ENCODE assay signal across 1 cellular context in genomic region chr5:116358911-116359418, GRCh38.
A peak's percentile ranks its signal among the peaks of the same experiment; 100 is the strongest.
TF ChIP-seq lines count a peak whose summit lies in the region.

No MANE protein-coding gene starts in this region.

TF ChIP-seq in GM12878, 131 proteins besides CTCF, POLR2A, EP300 and RAD21 (continued from another document and continues in another):
- TF ChIP-seq KAT2A (conservative IDR thresholded peaks at IDR 0.05; ENCODE audit: control insufficient read depth, low read depth, low read length) (no peak), TCF12 (IDR thresholded peaks at IDR 0.05; ENCODE audit: low read depth, low read length) (no peak), CHD1 (IDR thresholded peaks at IDR 0.05; ENCODE audit: low read depth, low read length) (peak; percentile 78; the same call in 1 of the 2 replicates), SREBF1 (IDR thresholded peaks at IDR 0.05; ENCODE audit: low read length) (peak; percentile 5; the same call in 1 of the 2 replicates), POU2F2 (IDR thresholded peaks at IDR 0.05; ENCODE audit: borderline replicate concordance, low read depth, low read length) (no peak), BCLAF1 (IDR thresholded peaks at IDR 0.05) (no peak), E2F4 (IDR thresholded peaks at IDR 0.05; ENCODE audit: low read depth, low read length) (no peak), SMAD5 (IDR thresholded peaks at IDR 0.05; ENCODE audit: low read depth) (no peak), ZNF687 (IDR thresholded peaks at IDR 0.05) (peak; percentile 84), RB1 (IDR thresholded peaks at IDR 0.05; ENCODE audit: borderline replicate concordance) (no peak; the same call in 1 of the 2 replicates), ZNF207 (IDR thresholded peaks at IDR 0.05; ENCODE audit: borderline replicate concordance) (0 out of 2 replicates have a peak, but pooled peaks have one; percentile 44), SREBF2 (IDR thresholded peaks at IDR 0.05; ENCODE audit: low read length) (no peak), RELB (IDR thresholded peaks at IDR 0.05; ENCODE audit: low read depth) (peak; percentile 94), TCF3 (IDR thresholded peaks at IDR 0.05; ENCODE audit: borderline replicate concordance, insufficient read depth, low read depth, low read length) (no peak), TAF1 (IDR thresholded peaks at IDR 0.05; ENCODE audit: borderline replicate concordance, low read depth, low read length) (no peak), NR2C2 (IDR thresholded peaks at IDR 0.05; ENCODE audit: borderline replicate concordance, control insufficient read depth, insufficient read length, low read depth) (no peak), LARP7 (IDR thresholded peaks at IDR 0.05) (no peak), NFYA (IDR thresholded peaks at IDR 0.05; ENCODE audit: borderline replicate concordance, low read depth, low read length) (no peak), WRNIP1 (IDR thresholded peaks at IDR 0.05; ENCODE audit: borderline replicate concordance, low read depth, low read length) (no peak), NKRF (conservative IDR thresholded peaks at IDR 0.05) (peak; percentile 67), GATAD2B (conservative IDR thresholded peaks at IDR 0.05; ENCODE audit: low read depth) (peak; percentile 94), USF2 (IDR thresholded peaks at IDR 0.05; ENCODE audit: borderline replicate concordance, low read depth, low read length) (no peak), SKIL (IDR thresholded peaks at IDR 0.05; ENCODE audit: low read depth, poor library complexity, severe bottlenecking) (peak; percentile 87), MXI1 (IDR thresholded peaks at IDR 0.05; ENCODE audit: low read depth, low read length) (no peak; the same call in 1 of the 2 replicates), SPI1 (IDR thresholded peaks at IDR 0.05; ENCODE audit: borderline replicate concordance, insufficient read depth, low read depth, low read length) (peak; percentile 100), KLF5 (IDR thresholded peaks at IDR 0.05; ENCODE audit: partially characterized antibody) (no peak), ZNF217 (IDR thresholded peaks at IDR 0.05) (peak; percentile 99), MTA3 (IDR thresholded peaks at IDR 0.05; ENCODE audit: borderline replicate concordance, low read length) (no peak), GABPA (IDR thresholded peaks at IDR 0.05; ENCODE audit: low read depth) (0 out of 2 replicates have a peak, but pooled peaks have one; percentile 26), HDGF (IDR thresholded peaks at IDR 0.05) (peak; percentile 62; the same call in 1 of the 2 replicates), ZBTB4 (CRISPR knock-in tag; IDR thresholded peaks at IDR 0.05) (no peak), PKNOX1 (IDR thresholded peaks at IDR 0.05) (peak; percentile 68; the same call in 1 of the 2 replicates), MEF2A (IDR thresholded peaks at IDR 0.05; ENCODE audit: insufficient read depth, low read depth, low read length) (peak; percentile 69), ZZZ3 (IDR thresholded peaks at IDR 0.05; ENCODE audit: control insufficient read depth, insufficient read length, low read depth) (no peak), ZSCAN29 (IDR thresholded peaks at IDR 0.05) (no peak), FOXK2 (IDR thresholded peaks at IDR 0.05) (no peak), FOXM1 (IDR thresholded peaks at IDR 0.05; ENCODE audit: low read depth, low read length) (no peak), MEF2B (IDR thresholded peaks at IDR 0.05; ENCODE audit: partially characterized antibody, poor library complexity, severe bottlenecking) (peak; percentile 90), BHLHE40 (IDR thresholded peaks at IDR 0.05; ENCODE audit: borderline replicate concordance in 1 of 2, low read depth in 2 of 2, low read length in 1 of 2) (peak; percentile 38 to 60; a peak in 3 of 4 replicates), USF1 (IDR thresholded peaks at IDR 0.05; ENCODE audit: borderline replicate concordance, extremely low read length, insufficient read depth, low read depth, low read length) (no peak)
